8 cellular contexts compared by ENCODE assay signal in genomic region chr17:77429985-77430752, GRCh38.
DNase-seq lines count a peak whose midpoint lies in the region; ATAC-seq and TF ChIP-seq lines count a peak whose summit lies in the region.

No MANE protein-coding gene starts in this region.

- no peak overlapping the region for H3K4me3 Mint-ChIP-seq in activated T-helper 2 cell treated with anti-CD3 and anti-CD28 coated beads, Interferon-gamma antibody, Interleukin-2, Interleukin-4, amounts not matched to agents 10 μg/mL and 5 μg/mL and 100 μg/mL, durations not matched to agents 14 hours and 24 hours and 36 hours (ENCODE audit: low read depth)
- H3K4me3 Mint-ChIP-seq in neural progenitor cell = no peak overlapping the region

- peak; percentile 93 for DNase-seq in AG20443 (ENCODE audit: low spot score)
- peak in 1 of 2 experiments; percentile 71 for DNase-seq in PC-9
- DNase-seq in activated T-helper 2 cell treated with anti-CD3 and anti-CD28 coated beads, Interferon-gamma antibody, Interleukin-2, Interleukin-4, amounts not matched to agents 10 μg/mL and 5 μg/mL and 100 μg/mL, durations not matched to agents 14 hours and 24 hours and 36 hours (ENCODE audit: low spot score) = peak; percentile 68
- DNase-seq in fibroblast of the aortic adventitia (ENCODE audit: low read depth) = peak; percentile 99
- DNase-seq in neural progenitor cell (ENCODE audit: low spot score) = peak; percentile 94

- BruUV-seq in PC-9 (replicated peaks; lab: Mats Ljungman, UMichigan) = no TSS peak

- peaks cover 22% of the 10 kb centered on the region for H3K79me2 ChIP-seq in PC-9 (ENCODE audit: low read depth)
- H3K79me2 ChIP-seq in neural progenitor cell (ENCODE audit: low read depth) = peaks cover 77% of the 10 kb centered on the region

- H3K4me3 ChIP-seq in PC-9 (no peak overlapping the region), fibroblast of the aortic adventitia (ENCODE audit: low read depth, low read length) (no peak overlapping the region), neural progenitor cell (no peak overlapping the region), subcutaneous abdominal adipose tissue (ENCODE audit: low read depth in 1 of 5, low read length in 5 of 5) (no peak overlapping the region)

- no peaks in the 10 kb centered on the region for H3K9me2 ChIP-seq in PC-9 (ENCODE audit: insufficient read depth)

- H3K27me3 Mint-ChIP-seq in activated T-helper 2 cell treated with anti-CD3 and anti-CD28 coated beads, Interferon-gamma antibody, Interleukin-2, Interleukin-4, amounts not matched to agents 10 μg/mL and 5 μg/mL and 100 μg/mL, durations not matched to agents 14 hours and 24 hours and 36 hours (ENCODE audit: low read depth) = no peaks in the 10 kb centered on the region
- H3K27me3 Mint-ChIP-seq in neural progenitor cell (ENCODE audit: insufficient read depth, low read depth) = peaks cover 5% of the 10 kb centered on the region

- H3K27ac ChIP-seq in PC-9 (no peak overlapping the region), neural progenitor cell (no peak overlapping the region), subcutaneous abdominal adipose tissue (ENCODE audit: low read depth, low read length) (peak overlapping the region; percentile 57)

- intact Hi-C loops in PC-9 (cut with micrococcal nuclease; ENCODE audit: unreplicated experiment) = loop anchor here (1.0 to 5.0 kb wide), 2 partner anchors 47 to 65 kb away; no protein-coding TSS in a partner anchor
- intact Hi-C loops in activated T-helper 2 cell treated with anti-CD3 and anti-CD28 coated beads, Interferon-gamma antibody, Interleukin-2, Interleukin-4, amounts not matched to agents 10 μg/mL and 5 μg/mL and 100 μg/mL, durations not matched to agents 14 hours and 24 hours and 36 hours (cut with micrococcal nuclease) = loop anchor here (1.0 kb wide), 1 partner anchor 64 kb away; no protein-coding TSS in a partner anchor

- no peak overlapping the region for H2AFZ ChIP-seq in PC-9
- no peak overlapping the region for H2AFZ ChIP-seq in neural progenitor cell (replicated peaks)

- peak; percentile 35 for ATAC-seq in GM21529 (IDR thresholded peaks at IDR 0.05; ENCODE audit: unreplicated experiment)
- ATAC-seq in HG03439 (IDR thresholded peaks at IDR 0.05; ENCODE audit: unreplicated experiment) = no peak

- H3K4me1 Mint-ChIP-seq in activated T-helper 2 cell treated with anti-CD3 and anti-CD28 coated beads, Interferon-gamma antibody, Interleukin-2, Interleukin-4, amounts not matched to agents 10 μg/mL and 5 μg/mL and 100 μg/mL, durations not matched to agents 14 hours and 24 hours and 36 hours (ENCODE audit: low read depth) = peaks cover 62% of the 10 kb centered on the region
- peaks cover 68% of the 10 kb centered on the region for H3K4me1 Mint-ChIP-seq in neural progenitor cell

- H3K9me3 Mint-ChIP-seq in activated T-helper 2 cell treated with anti-CD3 and anti-CD28 coated beads, Interferon-gamma antibody, Interleukin-2, Interleukin-4, amounts not matched to agents 10 μg/mL and 5 μg/mL and 100 μg/mL, durations not matched to agents 14 hours and 24 hours and 36 hours = no peaks in the 10 kb centered on the region
- no peaks in the 10 kb centered on the region for H3K9me3 Mint-ChIP-seq in neural progenitor cell

- CTCF ChIA-PET in PC-9 (lab: Charles Lee) = interaction anchor here (0.7 to 0.9 kb wide), 2 partner anchors 29 to 99 kb away, joined by 3 to 4 read pairs; no protein-coding TSS in a partner anchor

- peak; percentile 51 for TF ChIP-seq CTCF in PC-9 (conservative IDR thresholded peaks at IDR 0.05)
- TF ChIP-seq CTCF in fibroblast of the aortic adventitia (IDR thresholded peaks at IDR 0.05; ENCODE audit: insufficient read depth, low read length) = peak; percentile 91
- TF ChIP-seq CTCF in neural progenitor cell (IDR thresholded peaks at IDR 0.05) = peak; percentile 86

- H3K36me3 ChIP-seq in PC-9 (ENCODE audit: low read depth) = no peaks in the 10 kb centered on the region
- no peaks in the 10 kb centered on the region for H3K36me3 ChIP-seq in neural progenitor cell
- peaks cover 0 to 3% (median 0%) of the 10 kb centered on the region in 5 donors for H3K36me3 ChIP-seq in subcutaneous abdominal adipose tissue (ENCODE audit: control insufficient read depth in 5 of 5, insufficient read depth in 5 of 5, low read length in 5 of 5)

- H3K9me3 ChIP-seq in PC-9 (ENCODE audit: insufficient read depth, low read depth) = no peaks in the 10 kb centered on the region
- H3K9me3 ChIP-seq in neural progenitor cell (ENCODE audit: low read depth) = no peaks in the 10 kb centered on the region
- H3K9me3 ChIP-seq in subcutaneous abdominal adipose tissue (ENCODE audit: control insufficient read depth in 5 of 5, low read length in 5 of 5) = no peaks in the 10 kb centered on the region

- H3K4me2 ChIP-seq in PC-9 (no peak overlapping the region), neural progenitor cell (no peak overlapping the region)

- H4K20me1 ChIP-seq in PC-9 (ENCODE audit: insufficient read depth) = peaks cover 63% of the 10 kb centered on the region
- peaks cover 98% of the 10 kb centered on the region for H4K20me1 ChIP-seq in neural progenitor cell (ENCODE audit: low read depth)

- no peaks in the 10 kb centered on the region; the same call in 1 of the 2 replicates for H3F3A ChIP-seq in PC-9 (ENCODE audit: insufficient read depth, low read depth)
- peaks cover 30% of the 10 kb centered on the region for H3F3A ChIP-seq in neural progenitor cell (ENCODE audit: low read depth)

- no peak overlapping the region for H3K27ac Mint-ChIP-seq in activated T-helper 2 cell treated with anti-CD3 and anti-CD28 coated beads, Interferon-gamma antibody, Interleukin-2, Interleukin-4, amounts not matched to agents 10 μg/mL and 5 μg/mL and 100 μg/mL, durations not matched to agents 14 hours and 24 hours and 36 hours
- peak overlapping the region; percentile 63 for H3K27ac Mint-ChIP-seq in neural progenitor cell

- H3K27me3 ChIP-seq in PC-9 (ENCODE audit: insufficient read depth, low read depth) (no peaks in the 10 kb centered on the region), neural progenitor cell (no peaks in the 10 kb centered on the region), subcutaneous abdominal adipose tissue (ENCODE audit: control insufficient read depth in 5 of 5, insufficient read depth in 4 of 5, low read length in 5 of 5) (no peaks in the 10 kb centered on the region)

- POLR2A ChIA-PET in PC-9 (lab: Charles Lee; ENCODE audit: unreplicated experiment) = interaction anchor here (0.7 kb wide), 1 partner anchor 36 kb away, joined by 4 read pairs; no protein-coding TSS in a partner anchor

- H3K4me1 ChIP-seq in PC-9 (replicated peaks; ENCODE audit: insufficient read depth) (0 out of 2 replicates have a peak, but pooled peaks cover 11% of the 10 kb centered on the region), neural progenitor cell (peaks cover 41% of the 10 kb centered on the region), subcutaneous abdominal adipose tissue (ENCODE audit: control insufficient read depth in 5 of 5, insufficient read depth in 5 of 5, low read length in 5 of 5) (peaks cover 32 to 84% (median 77%) of the 10 kb centered on the region in 5 donors)

- H3K9ac ChIP-seq in neural progenitor cell = no peak overlapping the region
- H3K9ac ChIP-seq in subcutaneous abdominal adipose tissue (ENCODE audit: low read length in 5 of 5) = peak overlapping the region in 1 of 5 donors; percentile 22

- peaks cover 19% of the 10 kb centered on the region for H3K36me3 Mint-ChIP-seq in activated T-helper 2 cell treated with anti-CD3 and anti-CD28 coated beads, Interferon-gamma antibody, Interleukin-2, Interleukin-4, amounts not matched to agents 10 μg/mL and 5 μg/mL and 100 μg/mL, durations not matched to agents 14 hours and 24 hours and 36 hours (ENCODE audit: low read depth)
- no peaks in the 10 kb centered on the region for H3K36me3 Mint-ChIP-seq in neural progenitor cell
